In the genomic region with DNA sequence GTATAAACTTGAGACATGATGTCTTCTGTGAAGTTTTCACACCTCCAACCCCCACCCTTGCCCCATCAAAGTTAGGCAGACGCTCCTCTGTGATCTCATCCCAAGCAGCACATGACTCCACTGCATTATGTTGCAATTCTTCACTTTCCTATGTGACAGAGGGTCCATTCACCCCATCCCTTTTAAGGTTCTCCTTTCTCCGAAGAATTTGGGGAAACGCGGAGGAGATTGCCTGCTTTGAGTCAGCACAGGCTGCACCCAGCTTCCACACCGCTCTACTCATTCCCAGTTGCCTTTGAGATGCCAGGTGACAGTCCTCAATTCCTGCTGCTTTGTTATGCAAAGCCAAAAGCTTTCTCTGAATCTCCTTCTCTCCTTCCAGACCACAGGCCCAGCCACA, we compare ENCODE assay signal across 1 cellular context.
TF ChIP-seq lines count a peak whose summit lies in the region.

No MANE protein-coding gene starts in this region.

TF ChIP-seq in WTC11, 78 proteins besides CTCF, POLR2A, EP300 and RAD21 (continued from another document):
- TF ChIP-seq, protein P1, sequence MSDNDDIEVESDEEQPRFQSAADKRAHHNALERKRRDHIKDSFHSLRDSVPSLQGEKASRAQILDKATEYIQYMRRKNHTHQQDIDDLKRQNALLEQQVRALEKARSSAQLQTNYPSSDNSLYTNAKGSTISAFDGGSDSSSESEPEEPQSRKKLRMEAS (CRISPR knock-in tag; IDR thresholded peaks at IDR 0.05) = peak; percentile 46
- TF ChIP-seq, protein P2, sequence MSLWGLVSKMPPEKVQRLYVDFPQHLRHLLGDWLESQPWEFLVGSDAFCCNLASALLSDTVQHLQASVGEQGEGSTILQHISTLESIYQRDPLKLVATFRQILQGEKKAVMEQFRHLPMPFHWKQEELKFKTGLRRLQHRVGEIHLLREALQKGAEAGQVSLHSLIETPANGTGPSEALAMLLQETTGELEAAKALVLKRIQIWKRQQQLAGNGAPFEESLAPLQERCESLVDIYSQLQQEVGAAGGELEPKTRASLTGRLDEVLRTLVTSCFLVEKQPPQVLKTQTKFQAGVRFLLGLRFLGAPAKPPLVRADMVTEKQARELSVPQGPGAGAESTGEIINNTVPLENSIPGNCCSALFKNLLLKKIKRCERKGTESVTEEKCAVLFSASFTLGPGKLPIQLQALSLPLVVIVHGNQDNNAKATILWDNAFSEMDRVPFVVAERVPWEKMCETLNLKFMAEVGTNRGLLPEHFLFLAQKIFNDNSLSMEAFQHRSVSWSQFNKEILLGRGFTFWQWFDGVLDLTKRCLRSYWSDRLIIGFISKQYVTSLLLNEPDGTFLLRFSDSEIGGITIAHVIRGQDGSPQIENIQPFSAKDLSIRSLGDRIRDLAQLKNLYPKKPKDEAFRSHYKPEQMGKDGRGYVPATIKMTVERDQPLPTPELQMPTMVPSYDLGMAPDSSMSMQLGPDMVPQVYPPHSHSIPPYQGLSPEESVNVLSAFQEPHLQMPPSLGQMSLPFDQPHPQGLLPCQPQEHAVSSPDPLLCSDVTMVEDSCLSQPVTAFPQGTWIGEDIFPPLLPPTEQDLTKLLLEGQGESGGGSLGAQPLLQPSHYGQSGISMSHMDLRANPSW (CRISPR knock-in tag; conservative IDR thresholded peaks at IDR 0.05; ENCODE audit: low read depth) = no peak
- TF ChIP-seq, protein P3, sequence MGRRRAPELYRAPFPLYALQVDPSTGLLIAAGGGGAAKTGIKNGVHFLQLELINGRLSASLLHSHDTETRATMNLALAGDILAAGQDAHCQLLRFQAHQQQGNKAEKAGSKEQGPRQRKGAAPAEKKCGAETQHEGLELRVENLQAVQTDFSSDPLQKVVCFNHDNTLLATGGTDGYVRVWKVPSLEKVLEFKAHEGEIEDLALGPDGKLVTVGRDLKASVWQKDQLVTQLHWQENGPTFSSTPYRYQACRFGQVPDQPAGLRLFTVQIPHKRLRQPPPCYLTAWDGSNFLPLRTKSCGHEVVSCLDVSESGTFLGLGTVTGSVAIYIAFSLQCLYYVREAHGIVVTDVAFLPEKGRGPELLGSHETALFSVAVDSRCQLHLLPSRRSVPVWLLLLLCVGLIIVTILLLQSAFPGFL (CRISPR knock-in tag; IDR thresholded peaks at IDR 0.05; ENCODE audit: borderline replicate concordance) = no peak
- TF ChIP-seq ZNF416 (CRISPR knock-in tag; IDR thresholded peaks at IDR 0.05) (no peak), ZNF138 (CRISPR knock-in tag; conservative IDR thresholded peaks at IDR 0.05) (no peak), RORB (CRISPR knock-in tag; IDR thresholded peaks at IDR 0.05) (no peak), RELA (CRISPR knock-in tag; IDR thresholded peaks at IDR 0.05; ENCODE audit: borderline replicate concordance) (no peak)
- TF ChIP-seq, protein P4, sequence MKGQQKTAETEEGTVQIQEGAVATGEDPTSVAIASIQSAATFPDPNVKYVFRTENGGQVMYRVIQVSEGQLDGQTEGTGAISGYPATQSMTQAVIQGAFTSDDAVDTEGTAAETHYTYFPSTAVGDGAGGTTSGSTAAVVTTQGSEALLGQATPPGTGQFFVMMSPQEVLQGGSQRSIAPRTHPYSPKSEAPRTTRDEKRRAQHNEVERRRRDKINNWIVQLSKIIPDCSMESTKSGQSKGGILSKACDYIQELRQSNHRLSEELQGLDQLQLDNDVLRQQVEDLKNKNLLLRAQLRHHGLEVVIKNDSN (CRISPR knock-in tag; IDR thresholded peaks at IDR 0.05) = peak; percentile 6; the same call in 1 of the 2 replicates
- TF ChIP-seq, protein P5, sequence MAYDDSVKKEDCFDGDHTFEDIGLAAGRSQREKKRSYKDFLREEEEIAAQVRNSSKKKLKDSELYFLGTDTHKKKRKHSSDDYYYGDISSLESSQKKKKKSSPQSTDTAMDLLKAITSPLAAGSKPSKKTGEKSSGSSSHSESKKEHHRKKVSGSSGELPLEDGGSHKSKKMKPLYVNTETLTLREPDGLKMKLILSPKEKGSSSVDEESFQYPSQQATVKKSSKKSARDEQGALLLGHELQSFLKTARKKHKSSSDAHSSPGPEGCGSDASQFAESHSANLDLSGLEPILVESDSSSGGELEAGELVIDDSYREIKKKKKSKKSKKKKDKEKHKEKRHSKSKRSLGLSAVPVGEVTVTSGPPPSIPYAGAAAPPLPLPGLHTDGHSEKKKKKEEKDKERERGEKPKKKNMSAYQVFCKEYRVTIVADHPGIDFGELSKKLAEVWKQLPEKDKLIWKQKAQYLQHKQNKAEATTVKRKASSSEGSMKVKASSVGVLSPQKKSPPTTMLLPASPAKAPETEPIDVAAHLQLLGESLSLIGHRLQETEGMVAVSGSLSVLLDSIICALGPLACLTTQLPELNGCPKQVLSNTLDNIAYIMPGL (CRISPR knock-in tag; IDR thresholded peaks at IDR 0.05) = no peak
- TF ChIP-seq, protein P6, sequence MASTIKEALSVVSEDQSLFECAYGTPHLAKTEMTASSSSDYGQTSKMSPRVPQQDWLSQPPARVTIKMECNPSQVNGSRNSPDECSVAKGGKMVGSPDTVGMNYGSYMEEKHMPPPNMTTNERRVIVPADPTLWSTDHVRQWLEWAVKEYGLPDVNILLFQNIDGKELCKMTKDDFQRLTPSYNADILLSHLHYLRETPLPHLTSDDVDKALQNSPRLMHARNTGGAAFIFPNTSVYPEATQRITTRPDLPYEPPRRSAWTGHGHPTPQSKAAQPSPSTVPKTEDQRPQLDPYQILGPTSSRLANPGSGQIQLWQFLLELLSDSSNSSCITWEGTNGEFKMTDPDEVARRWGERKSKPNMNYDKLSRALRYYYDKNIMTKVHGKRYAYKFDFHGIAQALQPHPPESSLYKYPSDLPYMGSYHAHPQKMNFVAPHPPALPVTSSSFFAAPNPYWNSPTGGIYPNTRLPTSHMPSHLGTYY (CRISPR knock-in tag; IDR thresholded peaks at IDR 0.05) = no peak
- TF ChIP-seq, protein P7, sequence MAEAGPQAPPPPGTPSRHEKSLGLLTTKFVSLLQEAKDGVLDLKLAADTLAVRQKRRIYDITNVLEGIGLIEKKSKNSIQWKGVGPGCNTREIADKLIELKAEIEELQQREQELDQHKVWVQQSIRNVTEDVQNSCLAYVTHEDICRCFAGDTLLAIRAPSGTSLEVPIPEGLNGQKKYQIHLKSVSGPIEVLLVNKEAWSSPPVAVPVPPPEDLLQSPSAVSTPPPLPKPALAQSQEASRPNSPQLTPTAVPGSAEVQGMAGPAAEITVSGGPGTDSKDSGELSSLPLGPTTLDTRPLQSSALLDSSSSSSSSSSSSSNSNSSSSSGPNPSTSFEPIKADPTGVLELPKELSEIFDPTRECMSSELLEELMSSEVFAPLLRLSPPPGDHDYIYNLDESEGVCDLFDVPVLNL (CRISPR knock-in tag; IDR thresholded peaks at IDR 0.05; ENCODE audit: borderline replicate concordance, low read depth) = no peak
